In genomic region chr18:61572871-61573270, GRCh38 we compare ENCODE assay signal across 19 cellular contexts.
"Had no signal": no experiment of that assay in that cellular context is flagged by ENCODE, and none has a peak within 500 bp of the region (broad histone marks: within the 10 kb centered on the region; RNA-seq: fewer than 3 reads in every experiment).

No MANE protein-coding gene starts in this region.

- H3K4me3 Mint-ChIP-seq: activated B cell treated with CpG ODN at 0.5 μM for 24 hours; activated CD8-positive, alpha-beta T cell treated with anti-CD3 and anti-CD28 coated beads for 36 hours; activated T-helper 17 cell treated with anti-CD3 and anti-CD28 coated beads, Interleukin-2, amount 50 U/mL, for 72 hours; nephron; stimulated activated naive CD8-positive, alpha-beta T cell treated with anti-CD3 and anti-CD28 coated beads, Interleukin-15, amount 100 ng/mL, for 72 hours had no signal

- DNase-seq: activated B cell treated with CpG ODN at 0.5 μM for 24 hours; activated CD4-positive, alpha-beta T cell treated with anti-CD3 and anti-CD28 coated beads for 48 hours; activated CD8-positive, alpha-beta T cell treated with anti-CD3 and anti-CD28 coated beads for 36 hours; activated naive CD4-positive, alpha-beta T cell; activated T-cell treated with anti-CD3 and anti-CD28 coated beads, Interleukin-2, amount 50 U/mL, for 1 hour; aorta; cortex of kidney; foreskin melanocyte; glutamatergic neuron; hippocampal formation; islet precursor cell; midbrain; right lobe of liver; stimulated activated CD4-positive, alpha-beta T cell treated with anti-CD3 and anti-CD28 coated beads, Interleukin-4, amount 100 ng/mL, for 1 hour; stimulated activated naive CD8-positive, alpha-beta T cell treated with anti-CD3 and anti-CD28 coated beads, Interleukin-15, amount 100 ng/mL, for 72 hours; trophoblast cell had no signal

- FAIRE-seq: endometrium had no signal

- H3K27ac Mint-ChIP-seq: activated B cell treated with CpG ODN at 0.5 μM for 24 hours; activated CD8-positive, alpha-beta T cell treated with anti-CD3 and anti-CD28 coated beads for 36 hours; activated T-helper 17 cell treated with anti-CD3 and anti-CD28 coated beads, Interleukin-2, amount 50 U/mL, for 72 hours; nephron; stimulated activated naive CD8-positive, alpha-beta T cell treated with anti-CD3 and anti-CD28 coated beads, Interleukin-15, amount 100 ng/mL, for 72 hours had no signal

- H3K4me1 Mint-ChIP-seq: activated B cell treated with CpG ODN at 0.5 μM for 24 hours; activated T-helper 17 cell treated with anti-CD3 and anti-CD28 coated beads, Interleukin-2, amount 50 U/mL, for 72 hours; nephron had no signal
